7 cellular contexts compared by ENCODE assay signal in the genomic region with DNA sequence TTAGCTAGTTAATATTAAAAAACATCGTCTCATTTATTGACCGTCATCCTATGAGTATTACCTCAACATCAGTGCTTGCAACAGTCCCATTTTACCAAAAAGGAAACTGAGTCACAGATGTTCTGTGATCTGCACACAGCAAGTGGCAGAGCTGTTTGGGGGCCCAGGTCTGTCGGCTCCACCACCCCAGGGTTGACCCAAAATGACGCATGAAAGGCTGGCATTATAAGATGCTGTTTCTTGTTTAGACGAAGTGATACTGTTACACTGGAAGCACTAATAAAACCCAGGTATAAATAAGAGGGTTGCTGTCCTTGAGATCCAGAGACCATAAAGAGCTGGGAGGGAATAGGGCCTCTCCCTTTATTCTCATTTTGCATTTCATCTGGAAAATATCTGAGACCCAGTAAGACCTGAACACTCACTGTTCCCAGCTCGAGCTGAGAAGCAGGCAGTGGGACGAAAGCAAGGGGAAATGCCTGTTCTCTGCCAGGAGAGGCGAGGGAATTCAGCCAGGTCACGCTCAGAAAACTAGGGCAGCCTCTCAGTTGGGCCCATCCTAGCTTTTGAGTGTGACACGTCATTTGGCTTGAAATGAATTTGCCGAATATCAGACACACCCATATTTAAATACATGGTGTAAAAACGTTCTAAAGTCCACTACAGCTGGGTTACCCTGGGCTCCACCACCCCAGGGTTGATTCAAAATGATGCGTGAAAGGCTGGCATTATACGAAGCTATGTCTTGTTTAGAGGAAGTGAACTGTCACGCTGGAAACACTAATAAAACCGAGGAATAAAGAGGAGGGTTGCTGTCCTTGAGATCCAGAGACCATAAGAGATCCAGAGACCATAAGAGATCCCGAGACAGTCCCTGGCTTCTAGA. TPM values are rescaled to one million over a fixed set of nuclear protein-coding genes. Genes with fewer than 3 reads are reported as not detected.
DNase-seq lines count a peak whose midpoint lies in the region; ATAC-seq, FAIRE-seq and TF ChIP-seq lines count a peak whose summit lies in the region.

No MANE protein-coding gene starts in this region.

- intact Hi-C loops in sciatic nerve (cut with DNase I), result no loop called here

- TF ChIP-seq CTCF in VCaP (conservative IDR thresholded peaks at IDR 0.05), result no peak

- DNase-seq in GM12891 (ENCODE audit: insufficient read length, low spot score) (no peak), foreskin melanocyte (peak; percentile 96), sciatic nerve (ENCODE audit: low spot score) (no peak), SIG-M5 (lab: John Stamatoyannopoulos, UW) (no peak)

- peak; percentile 57 for FAIRE-seq in GM12891 (lab: Jason Lieb, UNC)

- peak; percentile 58 for ATAC-seq in sciatic nerve
- no peak for ATAC-seq in GM21381 (IDR thresholded peaks at IDR 0.05; ENCODE audit: unreplicated experiment)
- no peak for ATAC-seq in GM18519 (IDR thresholded peaks at IDR 0.05; ENCODE audit: low FRiP score, unreplicated experiment)

- TF ChIP-seq POLR2A in GM12891 (IDR thresholded peaks at IDR 0.05; ENCODE audit: low read depth, low read length), result no peak

- H3K27ac ChIP-seq in VCaP, result peak overlapping the region; percentile 78

TF ChIP-seq in GM12891, 5 proteins besides CTCF, POLR2A, EP300 and RAD21:
- TF ChIP-seq PAX5 (IDR thresholded peaks at IDR 0.05; ENCODE audit: insufficient read depth, low read length, severe bottlenecking), result no peak
- peak; percentile 46 for TF ChIP-seq SPI1 (IDR thresholded peaks at IDR 0.05; ENCODE audit: low read depth, low read length)

RNA-seq across cellular contexts. Expression of a gene that starts 1.4 kb away (rescaled TPM):
- polyA plus RNA-seq in GM12891 (2012; ENCODE audit: low read depth, missing spikeins), result 39.9 TPM
- total RNA-seq in sciatic nerve, result 53.9 TPM

RNA-seq across cellular contexts. Expression of a gene that starts 16.4 kb away (rescaled TPM):
- polyA plus RNA-seq in GM12891 (2012; ENCODE audit: low read depth, missing spikeins), result 7.4 TPM
- total RNA-seq in sciatic nerve, result 11.7 TPM

RNA-seq across cellular contexts. Expression of a gene that starts 16.5 kb away (rescaled TPM):
- 0.21 TPM for polyA plus RNA-seq in GM12891 (2012; ENCODE audit: low read depth, missing spikeins)
- 7.1 TPM for total RNA-seq in sciatic nerve

RNA-seq across cellular contexts. Expression of a gene that starts 26.1 kb away (rescaled TPM):
- polyA plus RNA-seq in GM12891 (2012; ENCODE audit: low read depth, missing spikeins), result 5.2 TPM
- 9.9 TPM for total RNA-seq in sciatic nerve
